Comparison of ENCODE assay signal across 26 cellular contexts in genomic region chr11:7582338-7582985, GRCh38.
A peak's percentile ranks its signal among the peaks of the same experiment; 100 is the strongest.
DNase-seq lines count a peak whose midpoint lies in the region; ATAC-seq and TF ChIP-seq lines count a peak whose summit lies in the region.
"Had no signal": no experiment of that assay in that cellular context is flagged by ENCODE, and none has a peak within 500 bp of the region (broad histone marks: within the 10 kb centered on the region; RNA-seq: fewer than 3 reads in every experiment).

No MANE protein-coding gene starts in this region.

- H3K36me3 ChIP-seq in breast epithelium (no peaks in the 10 kb centered on the region), prostate gland (no peaks in the 10 kb centered on the region), PC-3 (ENCODE audit: low read depth, low read length) (no peaks in the 10 kb centered on the region)
- H3K36me3 ChIP-seq: neutrophil, thoracic aorta had no signal

- H3K9me3 Mint-ChIP-seq in MCF 10A (ENCODE audit: unreplicated experiment) (no peaks in the 10 kb centered on the region), type B pancreatic cell (no peaks in the 10 kb centered on the region), immature natural killer cell (no peaks in the 10 kb centered on the region)
- H3K9me3 Mint-ChIP-seq: activated T-cell treated with anti-CD3 and anti-CD28 coated beads, Interleukin-2, amount 50 U/mL, for 4 hours; T-cell had no signal

- no peaks in the 10 kb centered on the region for H3F3A ChIP-seq in PC-3 (ENCODE audit: low read length, unreplicated experiment)

- H3K9me2 ChIP-seq in PC-3 (replicated peaks; ENCODE audit: low read length): no peaks in the 10 kb centered on the region

- peak overlapping the region; percentile 54 to 60 for H3K27ac ChIP-seq in breast epithelium
- no peak overlapping the region for H3K27ac ChIP-seq in prostate gland
- no peak overlapping the region for H3K27ac ChIP-seq in PC-3 (ENCODE audit: low read length)
- H3K27ac ChIP-seq: hepatocyte, neutrophil, PC-9 had no signal

- H3K36me3 Mint-ChIP-seq in MCF 10A (ENCODE audit: insufficient read depth, unreplicated experiment) (no peaks in the 10 kb centered on the region), type B pancreatic cell (peaks cover 22% of the 10 kb centered on the region), immature natural killer cell (peaks cover 0 to 7% (median 0%) of the 10 kb centered on the region in 3 donors)

- CTCF ChIA-PET in MCF 10A (lab: Yijun Ruan, JAX): interaction anchor here (0.6 to 14.2 kb wide), 8 partner anchors 11 to 1636 kb away, joined by 3 to 488 read pairs (median 5); no protein-coding TSS in a partner anchor
- CTCF ChIA-PET in PC-3 (lab: Charles Lee): no interaction called here

- no peak for TF ChIP-seq CTCF in breast epithelium (IDR thresholded peaks at IDR 0.05)
- TF ChIP-seq CTCF in MCF 10A (IDR thresholded peaks at IDR 0.05; ENCODE audit: unreplicated experiment): no peak
- TF ChIP-seq CTCF in fibroblast of pulmonary artery (IDR thresholded peaks at IDR 0.05; ENCODE audit: low read length, missing control alignments): no peak
- no peak for TF ChIP-seq CTCF in type B pancreatic cell (conservative IDR thresholded peaks at IDR 0.05)
- no peak for TF ChIP-seq CTCF in prostate gland (IDR thresholded peaks at IDR 0.05)
- TF ChIP-seq CTCF in PC-3 (conservative IDR thresholded peaks at IDR 0.05; ENCODE audit: low read depth, low read length): no peak

- peaks cover 37% of the 10 kb centered on the region for H3K4me1 Mint-ChIP-seq in MCF 10A (ENCODE audit: insufficient read depth, unreplicated experiment)
- peaks cover 66% of the 10 kb centered on the region for H3K4me1 Mint-ChIP-seq in type B pancreatic cell (ENCODE audit: unreplicated experiment)
- H3K4me1 Mint-ChIP-seq in immature natural killer cell: peaks cover 13 to 15% of the 10 kb centered on the region in 2 donors

- BruUV-seq in MCF 10A (replicated peaks; lab: Mats Ljungman, UMichigan) (no TSS peak), PC-3 (replicated peaks; lab: Mats Ljungman, UMichigan) (no TSS peak)

- no peaks in the 10 kb centered on the region for H3K27me3 Mint-ChIP-seq in MCF 10A (ENCODE audit: insufficient read depth, unreplicated experiment)
- no peaks in the 10 kb centered on the region for H3K27me3 Mint-ChIP-seq in type B pancreatic cell
- H3K27me3 Mint-ChIP-seq in immature natural killer cell (ENCODE audit: low read depth in 3 of 3): peaks cover 0 to 5% (median 2%) of the 10 kb centered on the region in 3 donors

- no peak overlapping the region for H3K9ac ChIP-seq in PC-3 (ENCODE audit: low read length)

- WGBS in prostate gland: 63% methylated on average over 2 of the region's 2 CpGs

- no peak overlapping the region for H3K4me2 ChIP-seq in PC-3 (ENCODE audit: low read length)
- H3K4me2 ChIP-seq: hepatocyte, PC-9 had no signal

- no peaks in the 10 kb centered on the region for H3K27me3 ChIP-seq in breast epithelium
- H3K27me3 ChIP-seq in prostate gland (replicated peaks; ENCODE audit: insufficient read depth): no peaks in the 10 kb centered on the region
- no peaks in the 10 kb centered on the region for H3K27me3 ChIP-seq in PC-3 (ENCODE audit: low read length)
- H3K27me3 ChIP-seq: hepatocyte had no signal

- DNase-seq in breast epithelium (ENCODE audit: low spot score in 2 of 2) (no peak), MCF 10A (ENCODE audit: unreplicated experiment) (no peak), fibroblast of pulmonary artery (ENCODE audit: low read depth) (peak; percentile 49), sciatic nerve (ENCODE audit: low spot score) (no peak), type B pancreatic cell (ENCODE audit: extremely low spot score, unreplicated experiment) (no peak), prostate gland (ENCODE audit: low spot score) (no peak), immature natural killer cell (no peak), PC-3 (no peak)
- DNase-seq: 8988T; activated naive CD4-positive, alpha-beta T cell treated with Interleukin-2 at 50 U/mL for 16 hours; activated T-cell treated with anti-CD3 and anti-CD28 coated beads, Interleukin-2, amount 50 U/mL, for 4 hours; amniotic stem cell; DMS79 treated with DMSO at 0.1 percent for 48 hours; KG1; MV-4-11; NCI-H187 treated with DMSO at 0.1 percent for 48 hours; NCI-H345; PC-9; retina; SIG-M5; stimulated activated CD8-positive, alpha-beta memory T cell treated with anti-CD3 and anti-CD28 coated beads, Interleukin-4, amount 100 ng/mL, for 48 hours; T-cell had no signal

- H3K9me3 ChIP-seq in breast epithelium (no peaks in the 10 kb centered on the region), prostate gland (no peaks in the 10 kb centered on the region), PC-3 (ENCODE audit: low read length) (no peaks in the 10 kb centered on the region)
- H3K9me3 ChIP-seq: neutrophil, thoracic aorta had no signal

- H3K4me1 ChIP-seq in breast epithelium (peaks cover 9 to 13% of the 10 kb centered on the region in 2 donors), prostate gland (replicated peaks) (peaks cover 3% of the 10 kb centered on the region), PC-3 (ENCODE audit: insufficient read depth, low read length) (peaks cover 20% of the 10 kb centered on the region)

- peak; percentile 36 for ATAC-seq in sciatic nerve
- ATAC-seq in PC-3: no peak
- ATAC-seq: activated T-cell treated with anti-CD3 and anti-CD28 coated beads, Interleukin-2, amount 50 U/mL, for 4 hours; T-cell had no signal

- H2AFZ ChIP-seq in PC-3 (ENCODE audit: low read length): no peak overlapping the region
- H2AFZ ChIP-seq: hepatocyte, PC-9 had no signal

- H3K27ac Mint-ChIP-seq in MCF 10A (ENCODE audit: low read depth, unreplicated experiment) (no peak overlapping the region), type B pancreatic cell (no peak overlapping the region), immature natural killer cell (no peak overlapping the region)

- no peaks in the 10 kb centered on the region for H3K79me2 ChIP-seq in PC-3 (ENCODE audit: low read length)

- intact Hi-C loops in breast epithelium (cut with DNase I; ENCODE audit: low total_unique reads): no loop called here
- intact Hi-C loops in MCF 10A (cut with micrococcal nuclease): no loop called here
- intact Hi-C loops in sciatic nerve (cut with DNase I): no loop called here
- intact Hi-C loops in prostate gland (cut with DNase I): no loop called here
- intact Hi-C loops in PC-3 (cut with micrococcal nuclease): no loop called here

- POLR2A ChIA-PET in MCF 10A (lab: Yijun Ruan, JAX): interaction anchor here (1.8 kb wide), 1 partner anchor 10 kb away, joined by 6 read pairs; no protein-coding TSS in a partner anchor
- POLR2A ChIA-PET in PC-3 (lab: Charles Lee; ENCODE audit: unreplicated experiment): no interaction called here

- no peak overlapping the region for H3K4me3 ChIP-seq in breast epithelium
- H3K4me3 ChIP-seq in fibroblast of pulmonary artery (replicated peaks; ENCODE audit: low read depth, low read length): no peak overlapping the region
- H3K4me3 ChIP-seq in prostate gland: no peak overlapping the region
- H3K4me3 ChIP-seq in PC-3 (ENCODE audit: low read length): no peak overlapping the region
- H3K4me3 ChIP-seq: GM12878, hepatocyte, PC-9, thoracic aorta had no signal

- TF ChIP-seq POLR2A in breast epithelium (IDR thresholded peaks at IDR 0.05) (no peak), prostate gland (IDR thresholded peaks at IDR 0.05) (no peak)

- H4K20me1 ChIP-seq in PC-3 (ENCODE audit: low read length): no peaks in the 10 kb centered on the region

- H3K4me3 Mint-ChIP-seq in MCF 10A (ENCODE audit: unreplicated experiment) (no peak overlapping the region), type B pancreatic cell (peak overlapping the region; percentile 34), immature natural killer cell (no peak overlapping the region)
- H3K4me3 Mint-ChIP-seq: activated T-cell treated with anti-CD3 and anti-CD28 coated beads, Interleukin-2, amount 50 U/mL, for 4 hours; T-cell had no signal

Comparison
In these comparisons a context has a peak if more than half of its experiments do, and no peak if none do; other contexts are left out.
1. H3K27ac ChIP-seq: peak in breast epithelium (2 of 2); none in prostate gland (0 of 2) and PC-3 (single experiment).